Comparison of ENCODE assay signal across 28 cellular contexts in genomic region chr3:188721312-188721711, GRCh38.
"Had no signal": no experiment of that assay in that cellular context is flagged by ENCODE, and none has a peak within 500 bp of the region (broad histone marks: within the 10 kb centered on the region; RNA-seq: fewer than 3 reads in every experiment).

No MANE protein-coding gene starts in this region.

- H3K9me3 ChIP-seq: esophagus muscularis mucosa, gastroesophageal sphincter, heart left ventricle, left ventricle myocardium inferior, mucosa of descending colon, prostate gland, right atrium auricular region, transverse colon, upper lobe of right lung, uterus had no signal

- H3K4me1 ChIP-seq: prostate gland, right atrium auricular region, upper lobe of right lung, uterus had no signal

- H3K27ac Mint-ChIP-seq: memory B cell; mesothelial cell of epicardium; nephron progenitor cell; stimulated activated naive B cell treated with anti-CD40 and anti-IgM and Interleukin-4, amounts not matched to agents 10 μg/mL and 1 μg/mL and 100 μg/mL, for 72 hours; stimulated activated naive CD8-positive, alpha-beta T cell treated with anti-CD3 and anti-CD28 coated beads, Interleukin-15, Interleukin-2, amounts not matched to agents 100 ng/mL and 50 ng/mL, for 24 hours had no signal

- H3K4me1 Mint-ChIP-seq: mesothelial cell of epicardium, nephron progenitor cell had no signal

- H3K36me3 ChIP-seq: gastroesophageal sphincter, left ventricle myocardium inferior, prostate gland, right atrium auricular region, transverse colon, upper lobe of right lung, uterus had no signal

- H3K4me2 ChIP-seq: hepatocyte had no signal

- H3K27me3 ChIP-seq: esophagus muscularis mucosa, foreskin keratinocyte, gastroesophageal sphincter, heart left ventricle, hepatocyte, right atrium auricular region, transverse colon, upper lobe of right lung, uterus had no signal

- ATAC-seq: heart left ventricle; stimulated activated naive B cell treated with anti-CD40 and anti-IgM and Interleukin-4, amounts not matched to agents 10 μg/mL and 1 μg/mL and 100 μg/mL, for 72 hours; upper lobe of right lung had no signal

- H3K27ac ChIP-seq: coronary artery, esophagus muscularis mucosa, foreskin keratinocyte, gastroesophageal sphincter, heart left ventricle, hepatocyte, left ventricle myocardium inferior, prostate gland, right atrium auricular region, skin epidermis, transverse colon, upper lobe of right lung, uterus had no signal

- H3K4me3 Mint-ChIP-seq: memory B cell; mesothelial cell of epicardium; naive B cell; nephron progenitor cell; stimulated activated naive B cell treated with anti-CD40 and anti-IgM and Interleukin-4, amounts not matched to agents 10 μg/mL and 1 μg/mL and 100 μg/mL, for 72 hours; stimulated activated naive CD8-positive, alpha-beta T cell treated with anti-CD3 and anti-CD28 coated beads, Interleukin-15, Interleukin-2, amounts not matched to agents 100 ng/mL and 50 ng/mL, for 24 hours had no signal

- H3K4me3 ChIP-seq: coronary artery, esophagus muscularis mucosa, gastroesophageal sphincter, heart left ventricle, hepatocyte, left ventricle myocardium inferior, lung, mucosa of descending colon, prostate gland, right atrium auricular region, skin epidermis, transverse colon, upper lobe of right lung, uterus had no signal

- DNase-seq: dermis blood vessel endothelial cell; effector memory CD4-positive, alpha-beta T cell; heart left ventricle; kidney; left ventricle myocardium inferior; mucosa of descending colon; naive B cell; nephron progenitor cell; nucleus accumbens; stimulated activated CD4-positive, alpha-beta T cell treated with anti-CD3 and anti-CD28 coated beads, Interleukin-15, amount 100 ng/mL, for 24 hours; stimulated activated CD4-positive, alpha-beta T cell treated with anti-CD3 and anti-CD28 coated beads, Interleukin-2, amount 100 ng/mL, for 48 hours; stimulated activated naive B cell treated with anti-CD40 and anti-IgM and Interleukin-4, amounts not matched to agents 10 μg/mL and 1 μg/mL and 100 μg/mL, for 72 hours; transverse colon; upper lobe of right lung; uterus had no signal

- H3K27me3 Mint-ChIP-seq: memory B cell; naive B cell; stimulated activated naive B cell treated with anti-CD40 and anti-IgM and Interleukin-4, amounts not matched to agents 10 μg/mL and 1 μg/mL and 100 μg/mL, for 72 hours; stimulated activated naive CD8-positive, alpha-beta T cell treated with anti-CD3 and anti-CD28 coated beads, Interleukin-15, Interleukin-2, amounts not matched to agents 100 ng/mL and 50 ng/mL, for 24 hours had no signal

- FAIRE-seq: endothelial cell of umbilical vein, kidney had no signal

- H3K9me3 Mint-ChIP-seq: memory B cell; mesothelial cell of epicardium; naive B cell; nephron progenitor cell; stimulated activated naive B cell treated with anti-CD40 and anti-IgM and Interleukin-4, amounts not matched to agents 10 μg/mL and 1 μg/mL and 100 μg/mL, for 72 hours; stimulated activated naive CD8-positive, alpha-beta T cell treated with anti-CD3 and anti-CD28 coated beads, Interleukin-15, Interleukin-2, amounts not matched to agents 100 ng/mL and 50 ng/mL, for 24 hours had no signal

- H3K36me3 Mint-ChIP-seq: mesothelial cell of epicardium, naive B cell had no signal

- H2AFZ ChIP-seq: hepatocyte had no signal
